8 cellular contexts compared by ENCODE assay signal in genomic region chr2:8478133-8478793, GRCh38.
A peak's percentile ranks its signal among the peaks of the same experiment; 100 is the strongest.
DNase-seq lines count a peak whose midpoint lies in the region; ATAC-seq, FAIRE-seq and TF ChIP-seq lines count a peak whose summit lies in the region.

No MANE protein-coding gene starts in this region.

- POLR2A ChIA-PET in activated CD4-positive, alpha-beta T cell treated with anti-CD3 and anti-CD28 coated beads, Interleukin-2, amount 10 ng/mL, durations not matched to agents 7 days and 5 days (lab: Charles Lee): no interaction called here

- TF ChIP-seq CTCF in coronary artery (IDR thresholded peaks at IDR 0.05) (no peak), stomach (IDR thresholded peaks at IDR 0.05) (no peak), glutamatergic neuron (IDR thresholded peaks at IDR 0.05; ENCODE audit: partially characterized antibody, unreplicated experiment) (no peak), D721Med (IDR thresholded peaks at IDR 0.05; ENCODE audit: insufficient read depth, missing control alignments) (no peak)

- H3K27me3 ChIP-seq in stomach: no peaks in the 10 kb centered on the region

- intact Hi-C loops in stomach (cut with DNase I; ENCODE audit: low total_unique reads): no loop called here

- 59 to 68% (median 67%) methylated on average over 12 of the region's 12 CpGs for WGBS in stomach, 5 donors

- FAIRE-seq in D721Med (lab: Jason Lieb, UNC): no peak

- H3K4me3 Mint-ChIP-seq in activated CD4-positive, alpha-beta T cell treated with anti-CD3 and anti-CD28 coated beads, Interleukin-2, amount 10 ng/mL, durations not matched to agents 7 days and 5 days: peak overlapping the region; percentile 23
- no peak overlapping the region for H3K4me3 Mint-ChIP-seq in glutamatergic neuron (ENCODE audit: unreplicated experiment)

- peak overlapping the region; percentile 40 for H3K4me3 ChIP-seq in coronary artery
- no peak overlapping the region for H3K4me3 ChIP-seq in stomach

- DNase-seq in activated CD4-positive, alpha-beta T cell treated with anti-CD3 and anti-CD28 coated beads, Interleukin-2, amount 10 ng/mL, durations not matched to agents 7 days and 5 days: no peak
- DNase-seq in activated CD4-positive, alpha-beta T cell treated with anti-CD3 and anti-CD28 coated beads, Interleukin-2, amount 50 U/mL, for 1 hour: no peak
- DNase-seq in coronary artery (ENCODE audit: low spot score) (no peak), stomach (no peak), glutamatergic neuron (no peak), NCI-H128 (lab: John Stamatoyannopoulos, UW; ENCODE audit: unreplicated experiment) (no peak), D721Med (ENCODE audit: insufficient read length, low spot score) (no peak)

- H3K27ac Mint-ChIP-seq in activated CD4-positive, alpha-beta T cell treated with anti-CD3 and anti-CD28 coated beads, Interleukin-2, amount 10 ng/mL, durations not matched to agents 7 days and 5 days: peak overlapping the region; percentile 88
- H3K27ac Mint-ChIP-seq in glutamatergic neuron (ENCODE audit: unreplicated experiment): no peak overlapping the region

- CTCF ChIA-PET in activated CD4-positive, alpha-beta T cell treated with anti-CD3 and anti-CD28 coated beads, Interleukin-2, amount 10 ng/mL, durations not matched to agents 7 days and 5 days (lab: Charles Lee): interaction anchor here (0.6 to 1.4 kb wide), 8 partner anchors 8 to 74 kb away, joined by 3 to 6 read pairs (median 3); no protein-coding TSS in a partner anchor

- no peaks in the 10 kb centered on the region for H3K9me3 ChIP-seq in stomach

- peaks cover 16 to 68% (median 30%) of the 10 kb centered on the region in 4 donors for H3K4me1 ChIP-seq in stomach

- TF ChIP-seq EP300 in stomach (IDR thresholded peaks at IDR 0.05): no peak

- no peak for TF ChIP-seq POLR2A in stomach (IDR thresholded peaks at IDR 0.05)

- H3K36me3 ChIP-seq in stomach: no peaks in the 10 kb centered on the region

- H3K27ac ChIP-seq in coronary artery (peak overlapping the region in 1 of 2 donors; percentile 36), stomach (peak overlapping the region in 4 of 5 donors; percentile 35 to 72 (median 47))

- H3K27me3 Mint-ChIP-seq in activated CD4-positive, alpha-beta T cell treated with anti-CD3 and anti-CD28 coated beads, Interleukin-2, amount 10 ng/mL, durations not matched to agents 7 days and 5 days: no peaks in the 10 kb centered on the region
- no peaks in the 10 kb centered on the region for H3K27me3 Mint-ChIP-seq in glutamatergic neuron (ENCODE audit: unreplicated experiment)

- H3K9me3 Mint-ChIP-seq in activated CD4-positive, alpha-beta T cell treated with anti-CD3 and anti-CD28 coated beads, Interleukin-2, amount 10 ng/mL, durations not matched to agents 7 days and 5 days: peaks cover 2% of the 10 kb centered on the region
- peaks cover 2% of the 10 kb centered on the region for H3K9me3 Mint-ChIP-seq in glutamatergic neuron (ENCODE audit: unreplicated experiment)

- peaks cover 9% of the 10 kb centered on the region for H3K36me3 Mint-ChIP-seq in activated CD4-positive, alpha-beta T cell treated with anti-CD3 and anti-CD28 coated beads, Interleukin-2, amount 10 ng/mL, durations not matched to agents 7 days and 5 days (ENCODE audit: low read depth)
- H3K36me3 Mint-ChIP-seq in glutamatergic neuron (ENCODE audit: unreplicated experiment): no peaks in the 10 kb centered on the region

- ATAC-seq in HG03442 (IDR thresholded peaks at IDR 0.05; ENCODE audit: unreplicated experiment): peak; percentile 12

- peaks cover 91% of the 10 kb centered on the region for H3K4me1 Mint-ChIP-seq in activated CD4-positive, alpha-beta T cell treated with anti-CD3 and anti-CD28 coated beads, Interleukin-2, amount 10 ng/mL, durations not matched to agents 7 days and 5 days
- H3K4me1 Mint-ChIP-seq in glutamatergic neuron (ENCODE audit: low read depth, unreplicated experiment): no peaks in the 10 kb centered on the region
